In genomic region chr9:80086386-80086785, GRCh38 we compare ENCODE assay signal across 14 cellular contexts.
"Had no signal": no experiment of that assay in that cellular context is flagged by ENCODE, and none has a peak within 500 bp of the region (broad histone marks: within the 10 kb centered on the region; RNA-seq: fewer than 3 reads in every experiment).

No MANE protein-coding gene starts in this region.

- H3K4me1 Mint-ChIP-seq: activated CD4-positive, alpha-beta T cell treated with anti-CD3 and anti-CD28 coated beads, Interleukin-2, amount 10 ng/mL, durations not matched to agents 7 days and 5 days; nephron progenitor cell had no signal

- H3K4me3 Mint-ChIP-seq: activated CD4-positive, alpha-beta T cell treated with anti-CD3 and anti-CD28 coated beads, Interleukin-2, amount 10 ng/mL, durations not matched to agents 7 days and 5 days; nephron progenitor cell had no signal

- ATAC-seq: activated CD4-positive, CD25-positive, alpha-beta regulatory T cell treated with anti-CD3 and anti-CD28 coated beads, Interleukin-2, amount 50 U/mL, for 24 hours; gastroesophageal sphincter; left cardiac atrium; left ventricle myocardium superior; right lobe of liver had no signal

- H3K27ac Mint-ChIP-seq: activated CD4-positive, alpha-beta T cell treated with anti-CD3 and anti-CD28 coated beads, Interleukin-2, amount 10 ng/mL, durations not matched to agents 7 days and 5 days; activated T-helper 2 cell treated with anti-CD3 and anti-CD28 coated beads, Interferon-gamma antibody, Interleukin-2, Interleukin-4, amounts not matched to agents 10 μg/mL and 5 μg/mL and 100 μg/mL, durations not matched to agents 14 hours and 24 hours and 36 hours; nephron progenitor cell had no signal

- H3K27me3 Mint-ChIP-seq: activated CD4-positive, alpha-beta T cell treated with anti-CD3 and anti-CD28 coated beads, Interleukin-2, amount 10 ng/mL, durations not matched to agents 7 days and 5 days had no signal

- H3K9me3 Mint-ChIP-seq: activated CD4-positive, alpha-beta T cell treated with anti-CD3 and anti-CD28 coated beads, Interleukin-2, amount 10 ng/mL, durations not matched to agents 7 days and 5 days; activated T-helper 2 cell treated with anti-CD3 and anti-CD28 coated beads, Interferon-gamma antibody, Interleukin-2, Interleukin-4, amounts not matched to agents 10 μg/mL and 5 μg/mL and 100 μg/mL, durations not matched to agents 14 hours and 24 hours and 36 hours had no signal

- DNase-seq: activated CD4-positive, alpha-beta T cell treated with anti-CD3 and anti-CD28 coated beads, Interleukin-2, amount 10 ng/mL, durations not matched to agents 7 days and 5 days; activated T-cell treated with anti-CD3 and anti-CD28 coated beads for 4 hours; central memory CD4-positive, alpha-beta T cell; head of caudate nucleus; hippocampal formation; left cardiac atrium; left ventricle myocardium superior; nephron progenitor cell; right lobe of liver; stimulated activated CD4-positive, alpha-beta T cell treated with anti-CD3 and anti-CD28 coated beads, Interleukin-12 subunit alpha, Interleukin-12 subunit beta, amount 100 ng/mL, for 4 hours; stimulated activated CD4-positive, alpha-beta T cell treated with anti-CD3 and anti-CD28 coated beads, Interleukin-4, amount 100 ng/mL, for 1 hour had no signal
